In genomic region chr12:75765170-75766059, GRCh38 we compare ENCODE assay signal across 1 cellular context.
TF ChIP-seq lines count a peak whose summit lies in the region.

No MANE protein-coding gene starts in this region.

TF ChIP-seq in IMR-90, 13 proteins besides CTCF, POLR2A, EP300 and RAD21 (continued from another document):
- TF ChIP-seq MAFK (IDR thresholded peaks at IDR 0.05; ENCODE audit: low read depth, low read length), result peak; percentile 27
- no peak for TF ChIP-seq RCOR1 (IDR thresholded peaks at IDR 0.05; ENCODE audit: insufficient replicate concordance, low read length)
